ENCODE assay signal across 21 cellular contexts in the genomic region with DNA sequence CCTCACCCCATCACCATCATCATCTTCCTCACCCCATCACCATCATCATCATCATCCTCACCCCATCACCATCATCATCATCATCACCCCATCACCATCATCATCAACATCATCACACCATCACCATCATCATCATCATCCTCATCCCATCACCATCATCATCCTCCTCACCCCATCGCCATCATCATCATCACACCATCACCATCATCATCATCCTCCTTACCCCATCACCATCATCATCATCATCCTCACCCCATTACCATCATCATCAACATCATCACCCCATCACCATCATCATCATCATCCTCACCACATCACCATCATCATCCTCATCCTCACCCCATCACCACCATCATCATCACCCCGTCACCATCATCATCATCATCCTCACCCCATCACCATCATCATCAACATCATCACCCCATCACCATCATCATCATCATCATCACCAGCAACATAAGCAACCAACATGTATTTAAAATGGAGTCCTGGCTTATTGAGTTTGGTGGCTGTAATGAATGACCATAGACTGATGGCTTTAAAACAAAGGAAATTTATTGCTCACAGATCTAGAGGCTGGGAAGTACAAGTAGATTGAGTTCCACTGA.
DNase-seq lines count a peak whose midpoint lies in the region; ATAC-seq, FAIRE-seq and TF ChIP-seq lines count a peak whose summit lies in the region.
"Had no signal": no experiment of that assay in that cellular context is flagged by ENCODE, and none has a peak within 500 bp of the region (broad histone marks: within the 10 kb centered on the region; RNA-seq: fewer than 3 reads in every experiment).

No MANE protein-coding gene starts in this region.

- CTCF ChIA-PET in HEK293 (lab: Yijun Ruan, JAX) (no interaction called here), IMR-90 (lab: Yijun Ruan, JAX) (no interaction called here)
- CTCF ChIA-PET in naive thymus-derived CD4-positive, alpha-beta T cell (lab: Charles Lee), result no interaction called here

- no peak overlapping the region for H3K23ac ChIP-seq in IMR-90 (ENCODE audit: low read depth, low read length)

- in situ Hi-C loops in IMR-90 (cut with MboI; ENCODE audit: low sequenced_read_pairs), result no loop called here

- H3K9ac ChIP-seq in IMR-90 (ENCODE audit: low read depth, low read length), result no peak overlapping the region
- H3K9ac ChIP-seq: BLaER1 had no signal

- DNase-seq in IMR-90 (no peak), urothelium cell line (ENCODE audit: low spot score) (no peak), D721Med (ENCODE audit: insufficient read length, low spot score) (no peak)
- DNase-seq in naive thymus-derived CD4-positive, alpha-beta T cell, result no peak
- DNase-seq: 8988T; ACHN; BE2C; C1 segment of cervical spinal cord; CD4-positive, alpha-beta memory T cell; CD4-positive, CD25-positive, alpha-beta regulatory T cell; CD8-positive, alpha-beta memory T cell; COR-L47; DMS79 treated with DMSO at 0.1 percent for 48 hours; GF-D8 had no signal

- peaks cover 0 to 14% (median 0%) of the 10 kb centered on the region in 5 donors for H3K27me3 Mint-ChIP-seq in naive thymus-derived CD4-positive, alpha-beta T cell
- H3K27me3 Mint-ChIP-seq: CD4-positive, CD25-positive, alpha-beta regulatory T cell had no signal

- no peak for TF ChIP-seq RAD21 in IMR-90 (IDR thresholded peaks at IDR 0.05; ENCODE audit: low read length)

- peak overlapping the region; percentile 13 for H2BK5ac ChIP-seq in IMR-90 (ENCODE audit: low read depth, low read length, poor library complexity, severe bottlenecking)

- no peak overlapping the region for H3K56ac ChIP-seq in IMR-90 (ENCODE audit: extremely low read depth, insufficient read depth, low read length)

- no peak overlapping the region for H2AK5ac ChIP-seq in IMR-90 (ENCODE audit: low read depth, low read length)

- no peak for TF ChIP-seq POLR2A in IMR-90 (IDR thresholded peaks at IDR 0.05; ENCODE audit: low read depth, low read length)

- H2BK20ac ChIP-seq in IMR-90 (ENCODE audit: low read depth, low read length), result no peak overlapping the region

- H3K4me1 ChIP-seq in HEK293 (ENCODE audit: control insufficient read depth, insufficient read depth, low read length), result no peaks in the 10 kb centered on the region
- no peaks in the 10 kb centered on the region for H3K4me1 ChIP-seq in IMR-90 (ENCODE audit: control insufficient read depth, insufficient read depth, low read length)
- H3K4me1 ChIP-seq in naive thymus-derived CD4-positive, alpha-beta T cell (ENCODE audit: control insufficient read depth in 2 of 2, insufficient read depth in 2 of 2, low read length in 2 of 2), result no peaks in the 10 kb centered on the region
- H3K4me1 ChIP-seq: BE2C, BLaER1 had no signal

- intact Hi-C loops in IMR-90 (cut with micrococcal nuclease), result no loop called here
- intact Hi-C loops in naive thymus-derived CD4-positive, alpha-beta T cell (cut with micrococcal nuclease), result no loop called here

- no peak overlapping the region for H2BK120ac ChIP-seq in IMR-90 (ENCODE audit: low read depth, low read length)

- H2BK15ac ChIP-seq in IMR-90 (ENCODE audit: low read depth, low read length), result no peak overlapping the region

- H4K91ac ChIP-seq in IMR-90 (ENCODE audit: insufficient read depth, low read depth, low read length), result no peak overlapping the region

- no peaks in the 10 kb centered on the region for H3K36me3 Mint-ChIP-seq in naive thymus-derived CD4-positive, alpha-beta T cell
- H3K36me3 Mint-ChIP-seq: CD14-positive monocyte; CD4-positive, alpha-beta memory T cell; CD4-positive, CD25-positive, alpha-beta regulatory T cell; CD8-positive, alpha-beta memory T cell had no signal

- dilution Hi-C loops in IMR-90 (cut with HindIII; ENCODE audit: low sequenced_read_pairs, unreplicated experiment), result no loop called here

- no peak overlapping the region for H3K4me3 ChIP-seq in HEK293 (ENCODE audit: low read depth, low read length)
- H3K4me3 ChIP-seq in IMR-90 (ENCODE audit: insufficient read depth, low read depth, low read length), result no peak overlapping the region
- no peak overlapping the region for H3K4me3 ChIP-seq in naive thymus-derived CD4-positive, alpha-beta T cell (ENCODE audit: low read length)
- H3K4me3 ChIP-seq: BLaER1 had no signal

- no peak overlapping the region for H3K4ac ChIP-seq in IMR-90 (ENCODE audit: low read depth, low read length)

- H4K20me1 ChIP-seq in IMR-90 (ENCODE audit: insufficient read depth, low read length), result no peaks in the 10 kb centered on the region
- H4K20me1 ChIP-seq: BLaER1 had no signal

- no peak overlapping the region for H2AK9ac ChIP-seq in IMR-90 (replicated peaks; ENCODE audit: low read depth, low read length, poor library complexity)

- POLR2A ChIA-PET in HEK293 (lab: Yijun Ruan, JAX) (no interaction called here), IMR-90 (lab: Charles Lee; ENCODE audit: unreplicated experiment) (no interaction called here)
- POLR2A ChIA-PET in naive thymus-derived CD4-positive, alpha-beta T cell (lab: Charles Lee), result no interaction called here

- no peaks in the 10 kb centered on the region for H3K36me3 ChIP-seq in HEK293 (ENCODE audit: control insufficient read depth in 2 of 2, insufficient read depth in 1 of 2, low read length in 2 of 2)
- H3K36me3 ChIP-seq in IMR-90 (ENCODE audit: control insufficient read depth, insufficient read depth, low read length), result no peaks in the 10 kb centered on the region
- H3K36me3 ChIP-seq in naive thymus-derived CD4-positive, alpha-beta T cell (ENCODE audit: control insufficient read depth in 2 of 3, insufficient read depth in 3 of 3, low read length in 3 of 3), result no peaks in the 10 kb centered on the region
- H3K36me3 ChIP-seq: BE2C, BLaER1 had no signal

- no peak overlapping the region for H3K27ac Mint-ChIP-seq in naive thymus-derived CD4-positive, alpha-beta T cell
- H3K27ac Mint-ChIP-seq: CD14-positive monocyte; CD4-positive, alpha-beta memory T cell; CD4-positive, CD25-positive, alpha-beta regulatory T cell; CD8-positive, alpha-beta memory T cell had no signal

- H3K9me1 ChIP-seq in IMR-90 (ENCODE audit: insufficient read depth, low read length), result no peaks in the 10 kb centered on the region

- TF ChIP-seq CTCF in HEK293 (tag by site-specific recombination; IDR thresholded peaks at IDR 0.05) (no peak), IMR-90 (conservative IDR thresholded peaks at IDR 0.05; ENCODE audit: low read depth, low read length) (no peak), D721Med (IDR thresholded peaks at IDR 0.05; ENCODE audit: insufficient read depth, missing control alignments) (no peak)

- no peak overlapping the region for H3K14ac ChIP-seq in IMR-90 (replicated peaks; ENCODE audit: low read depth, low read length)

- no peak overlapping the region for H2AFZ ChIP-seq in IMR-90 (replicated peaks; ENCODE audit: low read length, poor library complexity)

- H3K9me3 Mint-ChIP-seq in naive thymus-derived CD4-positive, alpha-beta T cell, result peaks cover 0 to 3% (median 0%) of the 10 kb centered on the region in 11 donors
- H3K9me3 Mint-ChIP-seq: CD8-positive, alpha-beta memory T cell had no signal

- H3K18ac ChIP-seq in IMR-90 (ENCODE audit: low read depth, low read length), result no peak overlapping the region

- peak; percentile 99 for FAIRE-seq in urothelium cell line (lab: Jason Lieb, UNC)
- no peak for FAIRE-seq in D721Med (lab: Jason Lieb, UNC)
- FAIRE-seq: A204.1, G401.6, GM12891, GM19239 had no signal

- no TSS peak for BruUV-seq in IMR-90 (replicated peaks; lab: Mats Ljungman, UMichigan)

- no peaks in the 10 kb centered on the region for H3K79me1 ChIP-seq in IMR-90 (ENCODE audit: low read depth in 1 of 2, low read length in 2 of 2)

- no peaks in the 10 kb centered on the region for H3K27me3 ChIP-seq in IMR-90 (ENCODE audit: control insufficient read depth, insufficient read depth, low read length)
- no peaks in the 10 kb centered on the region for H3K27me3 ChIP-seq in naive thymus-derived CD4-positive, alpha-beta T cell (ENCODE audit: control insufficient read depth in 2 of 2, insufficient read depth in 2 of 2, low read length in 2 of 2)
- H3K27me3 ChIP-seq: BE2C, BLaER1 had no signal

- WGBS in IMR-90 (ENCODE audit: extremely low coverage in 2 of 2, insufficient read length in 1 of 2), 2 experiments, result 50 to 100% methylated on average over 1 of the region's 2 CpGs

- H3K9me3 ChIP-seq in HEK293 (ENCODE audit: control insufficient read depth, insufficient read depth, low read depth, low read length), result no peaks in the 10 kb centered on the region
- H3K9me3 ChIP-seq in IMR-90 (ENCODE audit: control insufficient read depth, insufficient read depth, low read length), result peaks cover 5% of the 10 kb centered on the region; the same call in 1 of the 2 replicates
- peaks cover 0 to 8% (median 0%) of the 10 kb centered on the region in 3 experiments for H3K9me3 ChIP-seq in naive thymus-derived CD4-positive, alpha-beta T cell (ENCODE audit: control insufficient read depth in 2 of 3, low read length in 3 of 3)
- H3K9me3 ChIP-seq: BE2C, BLaER1 had no signal

- H3K4me2 ChIP-seq in IMR-90 (ENCODE audit: low read depth, low read length), result no peak overlapping the region
- H3K4me2 ChIP-seq: BLaER1 had no signal

- H3K27ac ChIP-seq in HEK293 (ENCODE audit: extremely low read depth, low read depth, low read length), result no peak overlapping the region
- no peak overlapping the region for H3K27ac ChIP-seq in IMR-90 (ENCODE audit: insufficient read depth, low read length)
- H3K27ac ChIP-seq in naive thymus-derived CD4-positive, alpha-beta T cell (ENCODE audit: low read depth, low read length), result no peak overlapping the region
- H3K27ac ChIP-seq: BLaER1 had no signal

- ATAC-seq in IMR-90 (ENCODE audit: low read depth), result no peak
- ATAC-seq in naive thymus-derived CD4-positive, alpha-beta T cell, result no peak

- no peak overlapping the region for H4K5ac ChIP-seq in IMR-90 (ENCODE audit: low read depth, low read length)

- H3K4me1 Mint-ChIP-seq in naive thymus-derived CD4-positive, alpha-beta T cell, result no peaks in the 10 kb centered on the region
- H3K4me1 Mint-ChIP-seq: CD14-positive monocyte; CD4-positive, alpha-beta memory T cell; CD4-positive, CD25-positive, alpha-beta regulatory T cell; CD8-positive, alpha-beta memory T cell had no signal

- no peak overlapping the region for H4K8ac ChIP-seq in IMR-90 (ENCODE audit: low read depth in 2 of 2, low read length in 2 of 2)

- no peak overlapping the region for H3K4me3 Mint-ChIP-seq in naive thymus-derived CD4-positive, alpha-beta T cell
- H3K4me3 Mint-ChIP-seq: CD14-positive monocyte; CD4-positive, alpha-beta memory T cell; CD4-positive, CD25-positive, alpha-beta regulatory T cell; CD8-positive, alpha-beta memory T cell had no signal

TF ChIP-seq in HEK293, 187 proteins besides CTCF, POLR2A, EP300 and RAD21 (continues in another document):
- TF ChIP-seq KLF16 (tag by site-specific recombination; IDR thresholded peaks at IDR 0.05), result no peak

TF ChIP-seq in IMR-90, 13 proteins besides CTCF, POLR2A, EP300 and RAD21 (continues in another document):
- TF ChIP-seq, protein P1, sequence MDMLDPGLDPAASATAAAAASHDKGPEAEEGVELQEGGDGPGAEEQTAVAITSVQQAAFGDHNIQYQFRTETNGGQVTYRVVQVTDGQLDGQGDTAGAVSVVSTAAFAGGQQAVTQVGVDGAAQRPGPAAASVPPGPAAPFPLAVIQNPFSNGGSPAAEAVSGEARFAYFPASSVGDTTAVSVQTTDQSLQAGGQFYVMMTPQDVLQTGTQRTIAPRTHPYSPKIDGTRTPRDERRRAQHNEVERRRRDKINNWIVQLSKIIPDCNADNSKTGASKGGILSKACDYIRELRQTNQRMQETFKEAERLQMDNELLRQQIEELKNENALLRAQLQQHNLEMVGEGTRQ (IDR thresholded peaks at IDR 0.05; ENCODE audit: low read depth, low read length), result no peak
- no peak for TF ChIP-seq RFX5 (IDR thresholded peaks at IDR 0.05; ENCODE audit: low read depth, low read length)
